In the genomic region with DNA sequence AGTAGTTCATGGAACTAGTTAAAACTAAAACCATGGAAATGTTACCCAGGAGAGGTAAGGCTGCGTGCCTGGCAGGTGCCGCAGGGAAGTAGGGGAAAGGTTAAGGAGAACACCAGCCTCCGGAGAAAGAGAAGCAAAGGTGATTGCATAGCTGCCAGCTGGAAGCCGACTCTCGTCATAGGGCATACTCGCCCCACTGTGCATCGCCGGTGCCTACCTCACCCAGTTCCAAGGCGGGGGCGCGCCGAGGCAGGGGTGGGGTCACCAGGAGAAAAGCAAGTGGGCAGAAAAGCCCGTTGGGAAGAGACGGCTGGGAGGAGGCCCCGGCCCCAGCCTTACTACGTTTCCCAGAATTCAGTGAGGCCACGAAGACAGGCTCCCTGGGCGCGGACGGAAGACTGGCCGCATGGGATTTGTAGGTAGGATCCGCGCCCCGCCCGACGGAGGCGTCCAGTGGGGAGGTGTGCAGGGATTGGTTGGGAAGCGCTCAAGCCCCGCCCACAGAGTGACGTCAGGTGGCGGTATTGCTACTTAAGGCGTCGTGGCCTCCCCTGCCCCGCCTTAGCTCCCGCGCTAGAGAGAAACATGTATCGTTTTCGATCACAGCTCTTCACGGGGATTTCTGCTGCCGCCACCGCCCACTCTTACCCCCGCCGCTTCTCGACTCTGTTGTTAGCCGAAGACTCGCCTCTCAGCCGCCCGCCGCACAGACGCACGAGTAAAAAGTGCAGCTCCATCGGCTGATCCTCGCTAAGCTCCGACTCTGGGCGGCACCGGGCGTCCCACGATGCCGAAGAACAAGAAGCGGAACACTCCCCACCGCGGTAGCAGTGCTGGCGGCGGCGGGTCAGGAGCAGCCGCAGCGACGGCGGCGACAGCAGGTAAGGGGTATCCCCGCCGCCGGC, we compare ENCODE assay signal across 8 cellular contexts. TPM values are rescaled to one million over a fixed set of nuclear protein-coding genes. Genes with fewer than 3 reads are reported as not detected.
DNase-seq lines count a peak whose midpoint lies in the region; ATAC-seq and TF ChIP-seq lines count a peak whose summit lies in the region.

A gene with protein sequence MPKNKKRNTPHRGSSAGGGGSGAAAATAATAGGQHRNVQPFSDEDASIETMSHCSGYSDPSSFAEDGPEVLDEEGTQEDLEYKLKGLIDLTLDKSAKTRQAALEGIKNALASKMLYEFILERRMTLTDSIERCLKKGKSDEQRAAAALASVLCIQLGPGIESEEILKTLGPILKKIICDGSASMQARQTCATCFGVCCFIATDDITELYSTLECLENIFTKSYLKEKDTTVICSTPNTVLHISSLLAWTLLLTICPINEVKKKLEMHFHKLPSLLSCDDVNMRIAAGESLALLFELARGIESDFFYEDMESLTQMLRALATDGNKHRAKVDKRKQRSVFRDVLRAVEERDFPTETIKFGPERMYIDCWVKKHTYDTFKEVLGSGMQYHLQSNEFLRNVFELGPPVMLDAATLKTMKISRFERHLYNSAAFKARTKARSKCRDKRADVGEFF (plus strand): TSS at position 559 of the 905 bp plus-strand sequence. CDS start 229 bp downstream, at position 788.

- H3K4me3 ChIP-seq in ascending aorta (peak within 1 kb of the TSS; percentile 78 to 96), right atrium auricular region (peak within 1 kb of the TSS; percentile 84 to 100), uterus (peak within 1 kb of the TSS; percentile 93 to 99)

- peak within 1 kb of the TSS; percentile 99 for H3K4me3 Mint-ChIP-seq in T-helper 2 cell treated with Interferon-gamma antibody and Interleukin-4, amounts not matched to agents 5 μg/mL and 100 μg/mL, for 36 hours

- H3K4me1 Mint-ChIP-seq in T-helper 2 cell treated with Interferon-gamma antibody and Interleukin-4, amounts not matched to agents 5 μg/mL and 100 μg/mL, for 36 hours (ENCODE audit: low read depth) = peaks cover 38% of the 10 kb centered on the region

- TF ChIP-seq CTCF in ascending aorta (IDR thresholded peaks at IDR 0.05) (no peak), right atrium auricular region (IDR thresholded peaks at IDR 0.05) (no peak), uterus (IDR thresholded peaks at IDR 0.05) (no peak)

- ATAC-seq in GM18502 (IDR thresholded peaks at IDR 0.05; ENCODE audit: poor library complexity, unreplicated experiment) = peak; percentile 79
- ATAC-seq in HG02970 (IDR thresholded peaks at IDR 0.05; ENCODE audit: low FRiP score, unreplicated experiment) = peak; percentile 76

- H3K4me1 ChIP-seq in ascending aorta = peaks cover 0 to 6% of the 10 kb centered on the region in 2 donors
- peaks cover 0 to 39% of the 10 kb centered on the region in 2 donors for H3K4me1 ChIP-seq in right atrium auricular region
- peaks cover 4 to 11% of the 10 kb centered on the region in 2 donors for H3K4me1 ChIP-seq in uterus

- H3K36me3 ChIP-seq in ascending aorta = no peaks in the 10 kb centered on the region
- H3K36me3 ChIP-seq in right atrium auricular region = no peaks in the 10 kb centered on the region
- no peaks in the 10 kb centered on the region for H3K36me3 ChIP-seq in uterus

- peak; percentile 87 to 98 for TF ChIP-seq POLR2A in uterus (IDR thresholded peaks at IDR 0.05)

- peak within 1 kb of the TSS; percentile 100 for H3K27ac Mint-ChIP-seq in T-helper 2 cell treated with Interferon-gamma antibody and Interleukin-4, amounts not matched to agents 5 μg/mL and 100 μg/mL, for 36 hours

- H3K9me3 ChIP-seq in ascending aorta = no peaks in the 10 kb centered on the region
- H3K9me3 ChIP-seq in right atrium auricular region = no peaks in the 10 kb centered on the region
- H3K9me3 ChIP-seq in uterus = no peaks in the 10 kb centered on the region

- H3K27me3 Mint-ChIP-seq in T-helper 2 cell treated with Interferon-gamma antibody and Interleukin-4, amounts not matched to agents 5 μg/mL and 100 μg/mL, for 36 hours (ENCODE audit: low read depth) = no peaks in the 10 kb centered on the region

- peak; percentile 99 for DNase-seq in NCI-H1930 (lab: John Stamatoyannopoulos, UW)
- DNase-seq in T-helper 2 cell treated with Interferon-gamma antibody and Interleukin-4, amounts not matched to agents 5 μg/mL and 100 μg/mL, for 36 hours (ENCODE audit: low spot score) = peak; percentile 97
- peak; percentile 95 to 100 for DNase-seq in ascending aorta (ENCODE audit: low spot score in 2 of 2)
- peak; percentile 100 for DNase-seq in right atrium auricular region (ENCODE audit: low spot score)
- peak; percentile 93 for DNase-seq in pulmonary artery endothelial cell (ENCODE audit: low read depth, low spot score)
- DNase-seq in uterus = peak; percentile 99

- no peaks in the 10 kb centered on the region for H3K9me3 Mint-ChIP-seq in T-helper 2 cell treated with Interferon-gamma antibody and Interleukin-4, amounts not matched to agents 5 μg/mL and 100 μg/mL, for 36 hours

- intact Hi-C loops in ascending aorta (cut with DNase I) (loop anchor here (1.0 to 10.0 kb wide), 4 partner anchors 32 to 1635 kb away; partner anchors contain the start of genes DOCK4 and ZNF277), uterus (cut with DNase I; ENCODE audit: low total_unique reads) (no loop called here)

- H3K27me3 ChIP-seq in ascending aorta (no peaks in the 10 kb centered on the region), right atrium auricular region (no peaks in the 10 kb centered on the region), uterus (no peaks in the 10 kb centered on the region)

- H3K27ac ChIP-seq in ascending aorta (peak within 1 kb of the TSS; percentile 97 to 99), right atrium auricular region (peak within 1 kb of the TSS; percentile 99 to 100), uterus (peak within 1 kb of the TSS; percentile 98 to 100)

- H3K36me3 Mint-ChIP-seq in T-helper 2 cell treated with Interferon-gamma antibody and Interleukin-4, amounts not matched to agents 5 μg/mL and 100 μg/mL, for 36 hours (ENCODE audit: low read depth) = peaks cover 2% of the 10 kb centered on the region

RNA-seq across cellular contexts. Expression of the gene that starts here (rescaled TPM):
- total RNA-seq in ascending aorta (35.1 TPM), right atrium auricular region (10 to 100 TPM; 11.2 to 25.5 TPM), pulmonary artery endothelial cell (31.1 and 45.5 TPM in 2 replicates), uterus (10 to 100 TPM; 26.4 to 60.1 (median 36.3) TPM)

Comparison
In these comparisons a context has a peak if more than half of its experiments do, and no peak if none do; other contexts are left out.
1. Peak in every context shown above with its lines: DNase-seq, ATAC-seq, H3K4me3 ChIP-seq and H3K27ac ChIP-seq.